Comparison of ENCODE assay signal across 8 cellular contexts in genomic region chr1:155207578-155208405, GRCh38. TPM values are rescaled to one million over a fixed set of nuclear protein-coding genes. Genes with fewer than 3 reads are reported as not detected.
DNase-seq lines count a peak whose midpoint lies in the region; ATAC-seq and TF ChIP-seq lines count a peak whose summit lies in the region.

TSS of gene THBS3 (minus strand) at chr1:155207897. CDS start at chr1:155207876, 21 bp downstream.

- H3K9me2 ChIP-seq in MM.1S (replicated peaks; ENCODE audit: insufficient read depth, low read length): no peaks in the 10 kb centered on the region

- BruUV-seq in Calu3 (replicated peaks; lab: Mats Ljungman, UMichigan): TSS peak; percentile 62

- peak within 1 kb of the TSS; percentile 98 for H3K4me3 Mint-ChIP-seq in Calu3 (ENCODE audit: low read depth, unreplicated experiment)
- peak within 1 kb of the TSS; percentile 96 to 98 for H3K4me3 Mint-ChIP-seq in activated T-cell treated with anti-CD3 and anti-CD28 coated beads, Interleukin-2, amount 50 U/mL, for 72 hours

- H3K27ac ChIP-seq in MM.1S (ENCODE audit: low read length): peak within 1 kb of the TSS; percentile 84

- peak within 1 kb of the TSS; percentile 92 for H3K27ac Mint-ChIP-seq in Calu3 (ENCODE audit: unreplicated experiment)
- H3K27ac Mint-ChIP-seq in activated T-cell treated with anti-CD3 and anti-CD28 coated beads, Interleukin-2, amount 50 U/mL, for 72 hours: peak within 1 kb of the TSS; percentile 67

- no peak for ATAC-seq in activated T-cell treated with anti-CD3 and anti-CD28 coated beads, Interleukin-2, amount 50 U/mL, for 72 hours (replicated peaks in 1 of 2)
- ATAC-seq in GM19324 (IDR thresholded peaks at IDR 0.05; ENCODE audit: low FRiP score, unreplicated experiment): no peak
- ATAC-seq in HG03354 (IDR thresholded peaks at IDR 0.05; ENCODE audit: poor library complexity, severe bottlenecking, unreplicated experiment): no peak
- ATAC-seq in GM18502 (IDR thresholded peaks at IDR 0.05; ENCODE audit: poor library complexity, unreplicated experiment): no peak

- intact Hi-C loops in Calu3 (cut with micrococcal nuclease; ENCODE audit: unreplicated experiment): loop anchor here (1.0 kb wide), 1 partner anchor 19 kb away; no protein-coding TSS in a partner anchor

- peak within 1 kb of the TSS; percentile 92 for H2AFZ ChIP-seq in MM.1S (ENCODE audit: low read length)

- H3K9me3 Mint-ChIP-seq in Calu3 (ENCODE audit: low read depth, unreplicated experiment): no peaks in the 10 kb centered on the region
- no peaks in the 10 kb centered on the region for H3K9me3 Mint-ChIP-seq in activated T-cell treated with anti-CD3 and anti-CD28 coated beads, Interleukin-2, amount 50 U/mL, for 72 hours

- H3K36me3 ChIP-seq in MM.1S (replicated peaks; ENCODE audit: insufficient read depth, low read length): no peaks in the 10 kb centered on the region

- TF ChIP-seq CTCF in Calu3 (IDR thresholded peaks at IDR 0.05; ENCODE audit: unreplicated experiment): no peak
- no peak for TF ChIP-seq CTCF in MM.1S (IDR thresholded peaks at IDR 0.05; ENCODE audit: low read length)

- H3K9me3 ChIP-seq in MM.1S (replicated peaks; ENCODE audit: insufficient read depth, low read length): no peaks in the 10 kb centered on the region

- H3K79me2 ChIP-seq in MM.1S (ENCODE audit: low read length): peaks cover 9% of the 10 kb centered on the region; the same call in 1 of the 2 replicates

- peak within 1 kb of the TSS; percentile 86 for H3K4me2 ChIP-seq in MM.1S (ENCODE audit: low read depth, low read length)

- CTCF ChIA-PET in Calu3 (lab: Charles Lee): interaction anchor here (0.5 to 2.7 kb wide), 15 partner anchors 13 to 269 kb away, joined by 3 to 23 read pairs (median 5); partner anchors contain the start of genes ENTREP3, KRTCAP2 and SCAMP3

- no peaks in the 10 kb centered on the region for H4K20me1 ChIP-seq in MM.1S (ENCODE audit: insufficient read depth, low read length)

- no peaks in the 10 kb centered on the region for H3K27me3 Mint-ChIP-seq in Calu3 (ENCODE audit: unreplicated experiment)
- H3K27me3 Mint-ChIP-seq in activated T-cell treated with anti-CD3 and anti-CD28 coated beads, Interleukin-2, amount 50 U/mL, for 72 hours (ENCODE audit: low read depth): no peaks in the 10 kb centered on the region

- peaks cover 13% of the 10 kb centered on the region for H3K4me1 ChIP-seq in MM.1S (ENCODE audit: low read length)

- H3K9ac ChIP-seq in MM.1S (ENCODE audit: low read length): peak within 1 kb of the TSS; percentile 100

- peaks cover 30% of the 10 kb centered on the region for H3K4me1 Mint-ChIP-seq in Calu3 (ENCODE audit: low read depth, unreplicated experiment)
- peaks cover 39% of the 10 kb centered on the region for H3K4me1 Mint-ChIP-seq in activated T-cell treated with anti-CD3 and anti-CD28 coated beads, Interleukin-2, amount 50 U/mL, for 72 hours (ENCODE audit: low read depth)

- peaks cover 9% of the 10 kb centered on the region for H3K27me3 ChIP-seq in MM.1S (replicated peaks; ENCODE audit: insufficient read depth, low read length)

- peak within 1 kb of the TSS; percentile 95 for H3K4me3 ChIP-seq in MM.1S (ENCODE audit: low read length)

- H3K36me3 Mint-ChIP-seq in Calu3 (ENCODE audit: insufficient read depth, unreplicated experiment): peaks cover 25% of the 10 kb centered on the region
- peaks cover 0 to 2% of the 10 kb centered on the region in 2 donors for H3K36me3 Mint-ChIP-seq in activated T-cell treated with anti-CD3 and anti-CD28 coated beads, Interleukin-2, amount 50 U/mL, for 72 hours (ENCODE audit: insufficient read depth in 2 of 2)

- peaks cover 10% of the 10 kb centered on the region for H3F3A ChIP-seq in MM.1S (ENCODE audit: insufficient read depth, low read length)

- no peak for DNase-seq in Calu3
- no peak for DNase-seq in MM.1S
- DNase-seq in activated T-cell treated with anti-CD3 and anti-CD28 coated beads, Interleukin-2, amount 50 U/mL, for 72 hours: no peak
- DNase-seq in glomerular visceral epithelial cell (ENCODE audit: extremely low spot score): peak; percentile 58
- peak in 43 of 56 donors; percentile 24 to 80 (median 57) for DNase-seq in nucleus accumbens (lab: John Stamatoyannopoulos, UW)

RNA-seq across cellular contexts. Expression of gene THBS3, which starts in this region (rescaled TPM):
- total RNA-seq in Calu3 (2022): 36.8 and 41.9 TPM in 2 replicates
- 10 to 100 TPM; 24.7 to 28.7 TPM for total RNA-seq in activated T-cell treated with anti-CD3 and anti-CD28 coated beads, Interleukin-2, amount 50 U/mL, for 72 hours

Comparison
In these comparisons a context has a peak if more than half of its experiments do, and no peak if none do; other contexts are left out.
1. DNase-seq: peak in glomerular visceral epithelial cell (single experiment) and nucleus accumbens (43 of 56); none in Calu3 (single experiment), MM.1S (single experiment) and activated T-cell treated with anti-CD3 and anti-CD28 coated beads, Interleukin-2, amount 50 U/mL, for 72 hours (0 of 2).